16 cellular contexts compared by ENCODE assay signal in the genomic region with DNA sequence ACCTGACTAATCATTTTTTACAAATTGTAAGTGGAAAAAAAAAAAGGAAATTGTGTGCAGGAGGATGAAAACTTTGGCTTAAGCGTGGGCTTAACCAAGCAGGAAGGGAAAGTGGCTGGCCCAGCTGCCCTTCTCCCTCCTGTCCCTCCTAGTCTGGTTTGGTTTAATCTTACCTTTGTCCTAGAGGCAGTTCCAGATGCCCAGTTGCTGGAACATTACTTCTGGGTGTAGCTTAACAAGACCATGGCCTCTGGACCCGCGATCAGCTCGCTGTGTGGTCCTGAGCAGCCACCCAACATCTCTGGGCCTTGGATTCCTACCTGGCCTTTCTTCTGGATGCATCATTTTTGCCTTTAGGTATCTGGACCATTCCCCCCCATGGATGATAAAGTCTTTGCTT. TPM values are rescaled to one million over a fixed set of nuclear protein-coding genes. Genes with fewer than 3 reads are reported as not detected.
"Had no signal": no experiment of that assay in that cellular context is flagged by ENCODE, and none has a peak within 500 bp of the region (broad histone marks: within the 10 kb centered on the region; RNA-seq: fewer than 3 reads in every experiment).

No MANE protein-coding gene starts in this region.

- H3K4me1 ChIP-seq: ascending aorta, foreskin keratinocyte, psoas muscle, right atrium auricular region, tibial artery had no signal

- ATAC-seq: activated naive CD4-positive, alpha-beta T cell treated with anti-CD3 and anti-CD28 coated beads, Interleukin-2, amount 50 U/mL, for 72 hours; activated T-helper 17 cell treated with anti-CD3 and anti-CD28 coated beads, Interleukin-2, amount 50 U/mL, for 72 hours; foreskin keratinocyte; psoas muscle; WTC11 had no signal

- H3K27me3 ChIP-seq: ascending aorta, right atrium auricular region had no signal

- H3K4me3 ChIP-seq: ascending aorta, psoas muscle, right atrium auricular region, tibial artery had no signal

- DNase-seq: activated T-cell treated with anti-CD3 and anti-CD28 coated beads, Interleukin-2, amount 50 U/mL, for 1 hour; central memory CD4-positive, alpha-beta T cell; effector memory CD4-positive, alpha-beta T cell; foreskin keratinocyte; naive B cell; psoas muscle; stimulated activated CD4-positive, alpha-beta T cell treated with anti-CD3 and anti-CD28 coated beads, Interleukin-1b, Interleukin-23, amount 100 ng/mL, for 48 hours; T-helper 9 cell had no signal

- H3K27ac ChIP-seq: ascending aorta, foreskin keratinocyte, psoas muscle, right atrium auricular region, tibial artery had no signal

- H3K9me3 ChIP-seq: ascending aorta, psoas muscle, right atrium auricular region, tibial artery had no signal

- H3K36me3 ChIP-seq: ascending aorta, right atrium auricular region, tibial artery had no signal

RNA-seq across cellular contexts. Expression of a gene that starts 15.5 kb away (rescaled TPM):
- total RNA-seq: activated T-helper 17 cell treated with anti-CD3 and anti-CD28 coated beads, Interleukin-2, amount 50 U/mL, for 72 hours; dermis microvascular lymphatic vessel endothelial cell; T-helper 1 cell treated with Interleukin-12 subunit alpha and Interleukin-12 subunit beta and Interleukin-4 antibody, amounts not matched to agents 30 ng/mL and 1 ng/mL, for 36 hours had no signal
